1 cellular context compared by ENCODE assay signal in the genomic region with DNA sequence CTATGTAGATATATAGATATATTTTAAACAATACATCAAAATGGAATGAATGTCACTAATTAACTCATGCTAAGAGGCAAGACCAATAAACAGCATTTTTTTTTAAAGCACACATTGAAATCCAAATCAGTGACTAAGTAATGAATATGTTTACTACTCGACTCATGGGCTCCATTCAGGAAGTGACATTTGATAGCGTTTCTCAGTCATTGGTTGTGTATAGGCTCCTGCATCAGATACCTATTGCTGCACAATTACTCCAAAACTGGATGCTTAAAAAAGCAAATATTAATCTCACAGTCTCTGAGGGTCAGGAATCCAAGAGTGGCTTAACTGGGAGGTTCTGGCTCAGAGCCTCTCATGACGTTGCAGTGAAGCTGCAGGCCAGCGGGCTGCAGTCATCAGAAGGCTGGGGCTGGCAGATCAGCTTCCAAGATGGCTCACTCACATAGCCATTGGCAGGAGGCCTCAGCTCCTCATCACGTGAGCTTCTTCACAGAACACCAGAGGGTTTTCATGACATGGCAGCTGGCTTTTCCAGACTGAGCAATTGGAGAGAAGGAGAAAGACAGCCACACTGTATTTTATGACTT.
TF ChIP-seq lines count a peak whose summit lies in the region.

No MANE protein-coding gene starts in this region.

TF ChIP-seq in IMR-90, 13 proteins besides CTCF, POLR2A, EP300 and RAD21:
- TF ChIP-seq MAFK (IDR thresholded peaks at IDR 0.05; ENCODE audit: low read depth, low read length) (no peak), NFE2L2 (IDR thresholded peaks at IDR 0.05; ENCODE audit: low read depth, low read length) (no peak), MAZ (IDR thresholded peaks at IDR 0.05; ENCODE audit: borderline replicate concordance, low read depth, low read length) (no peak), MXI1 (IDR thresholded peaks at IDR 0.05; ENCODE audit: borderline replicate concordance, low read depth, low read length) (no peak)
